ENCODE assay signal across 23 cellular contexts in the genomic region with DNA sequence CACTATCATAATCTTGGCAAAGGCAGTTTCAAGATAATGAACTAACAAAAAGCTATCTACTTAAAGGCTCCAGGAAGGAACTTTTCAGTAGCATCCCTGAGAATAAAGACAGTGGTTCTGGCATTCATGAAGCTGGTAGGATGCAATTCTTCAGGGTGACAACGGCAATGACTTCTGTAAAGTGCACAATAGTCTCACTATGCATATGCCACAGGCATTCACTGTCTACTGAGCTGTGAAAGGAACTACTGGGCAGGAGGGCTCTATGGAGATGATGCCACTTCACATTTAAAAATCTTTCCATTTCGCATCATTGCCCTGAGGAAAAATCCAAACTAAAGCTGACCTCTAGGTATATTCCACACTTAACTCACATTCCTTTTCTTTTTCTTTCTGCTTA.
DNase-seq lines count a peak whose midpoint lies in the region; ATAC-seq and TF ChIP-seq lines count a peak whose summit lies in the region.
"Had no signal": no experiment of that assay in that cellular context is flagged by ENCODE, and none has a peak within 500 bp of the region (broad histone marks: within the 10 kb centered on the region; RNA-seq: fewer than 3 reads in every experiment).

No MANE protein-coding gene starts in this region.

- H2BK5ac ChIP-seq in IMR-90 (ENCODE audit: low read depth, low read length, poor library complexity, severe bottlenecking) (peak overlapping the region; percentile 95), mesendoderm (ENCODE audit: low read length) (no peak overlapping the region)

- peak overlapping the region; percentile 76 for H2AK5ac ChIP-seq in IMR-90 (ENCODE audit: low read depth, low read length)
- no peak overlapping the region for H2AK5ac ChIP-seq in mesendoderm (ENCODE audit: low read length)

- POLR2A ChIA-PET in IMR-90 (lab: Charles Lee; ENCODE audit: unreplicated experiment) = no interaction called here

- TF ChIP-seq CTCF in IMR-90 (conservative IDR thresholded peaks at IDR 0.05; ENCODE audit: low read depth, low read length) (no peak), brain microvascular endothelial cell (IDR thresholded peaks at IDR 0.05; ENCODE audit: low read depth, low read length, missing control alignments) (no peak), testis (IDR thresholded peaks at IDR 0.05) (no peak)

- TF ChIP-seq POLR2A in IMR-90 (IDR thresholded peaks at IDR 0.05; ENCODE audit: low read depth, low read length) = no peak
- TF ChIP-seq POLR2A in testis (IDR thresholded peaks at IDR 0.05) = no peak

- peak overlapping the region; percentile 92 for H2BK20ac ChIP-seq in IMR-90 (ENCODE audit: low read depth, low read length)

- in situ Hi-C loops in IMR-90 (cut with MboI; ENCODE audit: low sequenced_read_pairs) (no loop called here), brain microvascular endothelial cell (cut with HindIII; ENCODE audit: low pct_ligation_motif_present, low sequenced_read_pairs) (no loop called here)

- TF ChIP-seq RAD21 in IMR-90 (IDR thresholded peaks at IDR 0.05; ENCODE audit: low read length) = no peak

- peaks cover 10 to 18% of the 10 kb centered on the region in 2 donors for H3K9me3 Mint-ChIP-seq in effector memory CD8-positive, alpha-beta T cell
- H3K9me3 Mint-ChIP-seq: activated CD4-positive, alpha-beta memory T cell treated with anti-CD3 and anti-CD28 coated beads, Interleukin-2, amount 10 ng/mL, durations not matched to agents 7 days and 5 days had no signal

- intact Hi-C loops in IMR-90 (cut with micrococcal nuclease) = loop anchor here (10.0 kb wide), 1 partner anchor 311 kb away; no protein-coding TSS in a partner anchor
- intact Hi-C loops in testis (cut with DNase I; ENCODE audit: low total_unique reads) = no loop called here

- H3K18ac ChIP-seq in IMR-90 (ENCODE audit: low read depth, low read length) = peak overlapping the region; percentile 90
- H3K18ac ChIP-seq in mesendoderm (ENCODE audit: low read length) = no peak overlapping the region

- no peaks in the 10 kb centered on the region for H3K79me2 ChIP-seq in mesendoderm (ENCODE audit: control insufficient read depth, insufficient read depth, low read length)

- no peaks in the 10 kb centered on the region for H3K27me3 Mint-ChIP-seq in effector memory CD8-positive, alpha-beta T cell
- H3K27me3 Mint-ChIP-seq: activated CD4-positive, alpha-beta memory T cell treated with anti-CD3 and anti-CD28 coated beads, Interleukin-2, amount 10 ng/mL, durations not matched to agents 7 days and 5 days; stimulated activated memory B cell treated with anti-CD40 and anti-IgM and Interleukin-4, amounts not matched to agents 10 μg/mL and 1 μg/mL and 100 μg/mL, for 72 hours had no signal

- H4K91ac ChIP-seq in IMR-90 (ENCODE audit: insufficient read depth, low read depth, low read length) = peak overlapping the region; percentile 77

- dilution Hi-C loops in IMR-90 (cut with HindIII; ENCODE audit: low sequenced_read_pairs, unreplicated experiment) = no loop called here

- H3K4me1 ChIP-seq in IMR-90 (ENCODE audit: control insufficient read depth, insufficient read depth, low read length) (peaks cover 9% of the 10 kb centered on the region), mesendoderm (ENCODE audit: control insufficient read depth, low read depth, low read length) (peaks cover 2% of the 10 kb centered on the region), testis (no peaks in the 10 kb centered on the region)
- H3K4me1 ChIP-seq: left lung, right lobe of liver, SJSA1 had no signal

- H3K27ac ChIP-seq in IMR-90 (ENCODE audit: insufficient read depth, low read length) (peak overlapping the region; percentile 80), brain microvascular endothelial cell (peak overlapping the region; percentile 86), mesendoderm (ENCODE audit: low read depth, low read length) (no peak overlapping the region), testis (peak overlapping the region; percentile 17 to 44)
- H3K27ac ChIP-seq: left lung, right lobe of liver, SJSA1 had no signal

- H4K20me1 ChIP-seq in IMR-90 (ENCODE audit: insufficient read depth, low read length) = no peaks in the 10 kb centered on the region

- H3K27ac Mint-ChIP-seq in effector memory CD8-positive, alpha-beta T cell = no peak overlapping the region
- H3K27ac Mint-ChIP-seq: activated CD4-positive, alpha-beta memory T cell treated with anti-CD3 and anti-CD28 coated beads, Interleukin-2, amount 10 ng/mL, durations not matched to agents 7 days and 5 days; activated naive CD4-positive, alpha-beta T cell treated with anti-CD3 and anti-CD28 coated beads, Interleukin-2, amount 50 U/mL, for 72 hours; stimulated activated memory B cell treated with anti-CD40 and anti-IgM and Interleukin-4, amounts not matched to agents 10 μg/mL and 1 μg/mL and 100 μg/mL, for 72 hours; T-helper 1 cell treated with Interleukin-12 subunit alpha and Interleukin-12 subunit beta and Interleukin-4 antibody, amounts not matched to agents 30 μg/mL and 1 μg/mL, for 36 hours had no signal

- H2BK120ac ChIP-seq in IMR-90 (ENCODE audit: low read depth, low read length) = peak overlapping the region; percentile 91
- no peak overlapping the region for H2BK120ac ChIP-seq in mesendoderm (ENCODE audit: low read depth, low read length)

- H3K36me3 ChIP-seq in IMR-90 (ENCODE audit: control insufficient read depth, insufficient read depth, low read length) = no peaks in the 10 kb centered on the region
- H3K36me3 ChIP-seq in brain microvascular endothelial cell (replicated peaks) = no peaks in the 10 kb centered on the region
- H3K36me3 ChIP-seq in mesendoderm (ENCODE audit: control insufficient read depth, insufficient read depth, low read length) = no peaks in the 10 kb centered on the region
- H3K36me3 ChIP-seq in testis (ENCODE audit: low read depth, missing control alignments) = no peaks in the 10 kb centered on the region
- H3K36me3 ChIP-seq: left lung, right lobe of liver, SJSA1 had no signal

- H3K4me2 ChIP-seq in IMR-90 (ENCODE audit: low read depth, low read length) (peak overlapping the region; percentile 31; the same call in 1 of the 2 replicates), mesendoderm (ENCODE audit: low read length) (no peak overlapping the region)

- CTCF ChIA-PET in IMR-90 (lab: Yijun Ruan, JAX) = no interaction called here

- no peaks in the 10 kb centered on the region for H3K9me1 ChIP-seq in IMR-90 (ENCODE audit: insufficient read depth, low read length)

- H3K4me3 Mint-ChIP-seq in effector memory CD8-positive, alpha-beta T cell = no peak overlapping the region
- H3K4me3 Mint-ChIP-seq: activated CD4-positive, alpha-beta memory T cell treated with anti-CD3 and anti-CD28 coated beads, Interleukin-2, amount 10 ng/mL, durations not matched to agents 7 days and 5 days; stimulated activated memory B cell treated with anti-CD40 and anti-IgM and Interleukin-4, amounts not matched to agents 10 μg/mL and 1 μg/mL and 100 μg/mL, for 72 hours; T-helper 1 cell treated with Interleukin-12 subunit alpha and Interleukin-12 subunit beta and Interleukin-4 antibody, amounts not matched to agents 30 μg/mL and 1 μg/mL, for 36 hours had no signal

- H3K4ac ChIP-seq in IMR-90 (ENCODE audit: low read depth, low read length) (peak overlapping the region; percentile 84), mesendoderm (ENCODE audit: low read depth, low read length) (no peak overlapping the region)

- no peaks in the 10 kb centered on the region for H3K9me3 ChIP-seq in IMR-90 (ENCODE audit: control insufficient read depth, insufficient read depth, low read length)
- no peaks in the 10 kb centered on the region for H3K9me3 ChIP-seq in testis
- H3K9me3 ChIP-seq: right lobe of liver, SJSA1 had no signal

- no peak overlapping the region for H2AFZ ChIP-seq in IMR-90 (replicated peaks; ENCODE audit: low read length, poor library complexity)

- H3K79me1 ChIP-seq in IMR-90 (ENCODE audit: low read depth in 1 of 2, low read length in 2 of 2) (no peaks in the 10 kb centered on the region), mesendoderm (ENCODE audit: low read length) (no peaks in the 10 kb centered on the region)

- H3K56ac ChIP-seq in IMR-90 (ENCODE audit: extremely low read depth, insufficient read depth, low read length) = peak overlapping the region; percentile 60
- H3K56ac ChIP-seq in mesendoderm (ENCODE audit: low read length) = peak overlapping the region; percentile 5

- peak overlapping the region; percentile 87 for H4K5ac ChIP-seq in IMR-90 (ENCODE audit: low read depth, low read length)
- no peak overlapping the region for H4K5ac ChIP-seq in mesendoderm (ENCODE audit: low read length)

- no peaks in the 10 kb centered on the region for H3K4me1 Mint-ChIP-seq in effector memory CD8-positive, alpha-beta T cell (ENCODE audit: low read depth in 2 of 2)
- H3K4me1 Mint-ChIP-seq: activated CD4-positive, alpha-beta memory T cell treated with anti-CD3 and anti-CD28 coated beads, Interleukin-2, amount 10 ng/mL, durations not matched to agents 7 days and 5 days; stimulated activated memory B cell treated with anti-CD40 and anti-IgM and Interleukin-4, amounts not matched to agents 10 μg/mL and 1 μg/mL and 100 μg/mL, for 72 hours had no signal

- H3K27me3 ChIP-seq in IMR-90 (ENCODE audit: control insufficient read depth, insufficient read depth, low read length) (no peaks in the 10 kb centered on the region), brain microvascular endothelial cell (replicated peaks) (no peaks in the 10 kb centered on the region), mesendoderm (ENCODE audit: insufficient read depth, low read length, poor library complexity) (no peaks in the 10 kb centered on the region), testis (no peaks in the 10 kb centered on the region)
- H3K27me3 ChIP-seq: left lung, right lobe of liver, SJSA1 had no signal

- H3K4me3 ChIP-seq in IMR-90 (ENCODE audit: insufficient read depth, low read depth, low read length) = no peak overlapping the region
- H3K4me3 ChIP-seq in brain microvascular endothelial cell (ENCODE audit: low read depth, low read length) = no peak overlapping the region
- H3K4me3 ChIP-seq in mesendoderm (ENCODE audit: low read length) = no peak overlapping the region
- H3K4me3 ChIP-seq in testis = no peak overlapping the region
- H3K4me3 ChIP-seq: K562, left lung, right lobe of liver, SJSA1 had no signal

- H3K23ac ChIP-seq in IMR-90 (ENCODE audit: low read depth, low read length) = peak overlapping the region; percentile 69
- H3K23ac ChIP-seq in mesendoderm (ENCODE audit: low read length) = no peak overlapping the region

- H3K36me3 Mint-ChIP-seq in effector memory CD8-positive, alpha-beta T cell (ENCODE audit: insufficient read depth) = no peaks in the 10 kb centered on the region
- H3K36me3 Mint-ChIP-seq: activated naive CD4-positive, alpha-beta T cell treated with anti-CD3 and anti-CD28 coated beads, Interleukin-2, amount 50 U/mL, for 72 hours; stimulated activated memory B cell treated with anti-CD40 and anti-IgM and Interleukin-4, amounts not matched to agents 10 μg/mL and 1 μg/mL and 100 μg/mL, for 72 hours had no signal

- BruUV-seq in IMR-90 (replicated peaks; lab: Mats Ljungman, UMichigan) = no TSS peak

- peak overlapping the region; percentile 57 for H3K14ac ChIP-seq in IMR-90 (replicated peaks; ENCODE audit: low read depth, low read length)

- peak overlapping the region; percentile 93 for H2BK15ac ChIP-seq in IMR-90 (ENCODE audit: low read depth, low read length)
- no peak overlapping the region for H2BK15ac ChIP-seq in mesendoderm (replicated peaks; ENCODE audit: low read depth)

- ATAC-seq in IMR-90 (ENCODE audit: low read depth) = no peak; the same call in 1 of the 2 replicates
- no peak for ATAC-seq in GM18520 (IDR thresholded peaks at IDR 0.05; ENCODE audit: unreplicated experiment)
- no peak for ATAC-seq in effector memory CD8-positive, alpha-beta T cell (replicated peaks)
- ATAC-seq: activated naive CD4-positive, alpha-beta T cell treated with anti-CD3 and anti-CD28 coated beads, Interleukin-2, amount 50 U/mL, for 72 hours; K562; right lobe of liver; stimulated activated memory B cell treated with anti-CD40 and anti-IgM and Interleukin-4, amounts not matched to agents 10 μg/mL and 1 μg/mL and 100 μg/mL, for 72 hours had no signal

- DNase-seq in IMR-90 (no peak), brain microvascular endothelial cell (no peak), mesendoderm (peak; percentile 4), testis (no peak), EL (no peak)
- DNase-seq in effector memory CD8-positive, alpha-beta T cell = no peak
- DNase-seq: activated CD4-positive, alpha-beta memory T cell treated with anti-CD3 and anti-CD28 coated beads, Interleukin-2, amount 10 ng/mL, durations not matched to agents 7 days and 5 days; activated CD4-positive, CD25-positive, alpha-beta regulatory T cell treated with anti-CD3 and anti-CD28 coated beads, Interleukin-2, amount 50 U/mL, for 72 hours; aorta; caudate nucleus; MM.1S; NCI-H1417 treated with DMSO at 0.1 percent for 48 hours; NCI-H345; right lobe of liver; stimulated activated CD4-positive, alpha-beta T cell treated with anti-CD3 and anti-CD28 coated beads, Interleukin-4, amount 100 ng/mL, for 4 hours; substantia nigra had no signal

- H4K8ac ChIP-seq in IMR-90 (ENCODE audit: low read depth in 2 of 2, low read length in 2 of 2) (peak overlapping the region; percentile 83 to 93), mesendoderm (ENCODE audit: low read depth, low read length) (no peak overlapping the region)

- no CpG with 5 or more reads among the region's 2 CpGs for WGBS in IMR-90 (ENCODE audit: extremely low coverage in 2 of 2, insufficient read length in 1 of 2), 2 experiments
- no CpG with 5 or more reads among the region's 2 CpGs for WGBS in mesendoderm (ENCODE audit: extremely low coverage, insufficient coverage, low lambda C conversion rate)
- WGBS in testis, 2 donors = 41 to 72% methylated on average over 2 of the region's 2 CpGs

- no peak overlapping the region for H2AK9ac ChIP-seq in IMR-90 (replicated peaks; ENCODE audit: low read depth, low read length, poor library complexity)

- peak overlapping the region; percentile 15; the same call in 1 of the 2 replicates for H3K9ac ChIP-seq in IMR-90 (ENCODE audit: low read depth, low read length)
- no peak overlapping the region for H3K9ac ChIP-seq in mesendoderm (ENCODE audit: low read length)
